16 cellular contexts compared by ENCODE assay signal in genomic region chrX:128728943-128729342, GRCh38.
"Had no signal": no experiment of that assay in that cellular context is flagged by ENCODE, and none has a peak within 500 bp of the region (broad histone marks: within the 10 kb centered on the region; RNA-seq: fewer than 3 reads in every experiment).

No MANE protein-coding gene starts in this region.

- DNase-seq: activated CD4-positive, alpha-beta T cell treated with anti-CD3 and anti-CD28 coated beads for 1 hour; activated CD4-positive, alpha-beta T cell treated with anti-CD3 and anti-CD28 coated beads, Interleukin-2, amount 50 U/mL, for 4 hours; activated naive CD4-positive, alpha-beta T cell treated with anti-CD3 and anti-CD28 coated beads, Interleukin-2, amount 10 ng/mL, durations not matched to agents 7 days and 5 days; dermis blood vessel endothelial cell; foreskin melanocyte; mesendoderm; posterior cingulate gyrus; retina; stimulated activated CD4-positive, alpha-beta T cell treated with anti-CD3 and anti-CD28 coated beads, Interleukin-12 subunit alpha, Interleukin-12 subunit beta, amount 100 ng/mL, for 4 hours; stimulated activated CD4-positive, alpha-beta T cell treated with anti-CD3 and anti-CD28 coated beads, Interleukin-2, amount 100 ng/mL, for 24 hours; upper lobe of right lung had no signal

- H3K4me1 ChIP-seq: upper lobe of right lung had no signal

- H3K27ac ChIP-seq: epithelial cell of prostate, thoracic aorta, upper lobe of right lung, VCaP had no signal

- ATAC-seq: activated T-helper 17 cell treated with anti-CD3 and anti-CD28 coated beads, Interleukin-2, amount 50 U/mL, for 72 hours; natural killer cell treated with Interleukin-12 subunit alpha and Interleukin-12 subunit beta and Interleukin-15 and Interleukin-18, amount 100 ng/mL, for 72 hours; upper lobe of right lung had no signal

- H3K4me3 ChIP-seq: thoracic aorta, upper lobe of right lung had no signal

- H3K9me3 ChIP-seq: thoracic aorta, upper lobe of right lung had no signal

- H3K27me3 ChIP-seq: upper lobe of right lung had no signal

- H3K36me3 ChIP-seq: thoracic aorta, upper lobe of right lung had no signal
